ENCODE assay signal across 12 cellular contexts in the genomic region with DNA sequence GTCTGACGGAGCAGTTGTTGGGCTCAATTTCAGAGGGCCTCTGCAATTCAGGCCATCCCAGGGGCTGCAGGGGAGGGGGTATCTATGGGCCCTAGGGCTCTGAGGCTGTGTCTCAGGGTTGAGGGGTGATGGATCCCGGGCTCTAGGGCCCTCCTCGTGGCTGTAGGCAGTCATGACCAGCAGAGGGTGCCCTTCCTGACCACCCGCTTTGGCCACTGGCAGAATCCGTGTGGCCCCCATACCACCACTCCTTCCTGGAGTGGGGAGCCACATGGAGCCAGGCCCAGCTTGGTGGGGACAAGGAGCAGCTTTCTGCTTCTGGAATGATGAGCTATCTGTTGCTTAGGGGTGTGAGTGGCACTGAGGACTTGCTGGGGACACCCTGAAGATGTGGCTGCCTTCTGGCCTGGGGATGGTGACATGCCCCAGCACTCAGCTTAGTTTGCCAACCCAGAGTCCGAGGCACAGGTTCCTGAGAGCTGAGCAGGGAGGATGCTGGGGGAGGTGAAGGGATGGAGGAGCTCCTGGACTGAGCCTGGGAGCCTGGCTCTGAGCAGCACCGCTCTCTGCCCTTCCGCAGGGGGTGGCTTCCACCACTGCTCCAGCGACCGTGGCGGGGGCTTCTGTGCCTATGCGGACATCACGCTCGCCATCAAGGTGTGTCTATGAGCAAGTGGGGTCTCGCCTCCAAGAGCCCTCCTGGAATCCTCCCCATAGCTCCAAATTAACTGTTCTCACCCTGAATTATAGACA. TPM values are rescaled to one million over a fixed set of nuclear protein-coding genes. Genes with fewer than 3 reads are reported as not detected.
A peak's percentile ranks its signal among the peaks of the same experiment; 100 is the strongest.
DNase-seq lines count a peak whose midpoint lies in the region; ATAC-seq, FAIRE-seq and TF ChIP-seq lines count a peak whose summit lies in the region.
"Had no signal": no experiment of that assay in that cellular context is flagged by ENCODE, and none has a peak within 500 bp of the region (broad histone marks: within the 10 kb centered on the region; RNA-seq: fewer than 3 reads in every experiment).

No MANE protein-coding gene starts in this region.

- CTCF ChIA-PET in endothelial cell of umbilical vein (lab: Charles Lee) = interaction anchor here (0.8 to 10.7 kb wide), 4 partner anchors 14 to 158 kb away, joined by 3 to 746 read pairs (median 8); no protein-coding TSS in a partner anchor

- ATAC-seq in activated T-helper 17 cell treated with anti-CD3 and anti-CD28 coated beads, Interleukin-2, amount 50 U/mL, for 72 hours (replicated peaks) = no peak
- ATAC-seq in HG03196 (IDR thresholded peaks at IDR 0.05; ENCODE audit: unreplicated experiment) (no peak), HG02571 (IDR thresholded peaks at IDR 0.05; ENCODE audit: unreplicated experiment) (no peak)

- H3K9me3 ChIP-seq in endothelial cell of umbilical vein (replicated peaks; ENCODE audit: control insufficient read depth, insufficient read depth, low read length) = no peaks in the 10 kb centered on the region
- H3K9me3 ChIP-seq: BLaER1, ovary had no signal

- H3K27ac Mint-ChIP-seq in activated T-helper 17 cell treated with anti-CD3 and anti-CD28 coated beads, Interleukin-2, amount 50 U/mL, for 72 hours = no peak overlapping the region
- H3K27ac Mint-ChIP-seq: dendritic cell treated with granulocyte-macrophage colony-stimulating factor and Interleukin-4, amounts not matched to agents 40 ng/mL and 50 ng/mL, for 4 days had no signal

- H3K9ac ChIP-seq in endothelial cell of umbilical vein (replicated peaks; ENCODE audit: extremely low read depth, insufficient read depth, low read length) = no peak overlapping the region
- H3K9ac ChIP-seq: BLaER1 had no signal

- no peaks in the 10 kb centered on the region for H3K9me3 Mint-ChIP-seq in activated T-helper 17 cell treated with anti-CD3 and anti-CD28 coated beads, Interleukin-2, amount 50 U/mL, for 72 hours
- H3K9me3 Mint-ChIP-seq: dendritic cell treated with granulocyte-macrophage colony-stimulating factor and Interleukin-4, amounts not matched to agents 40 ng/mL and 50 ng/mL, for 4 days had no signal

- H3K4me3 ChIP-seq in endothelial cell of umbilical vein (replicated peaks in 1 of 3; ENCODE audit: insufficient read depth in 1 of 3, low read depth in 1 of 3, low read length in 3 of 3) = no peak overlapping the region
- H3K4me3 ChIP-seq: BLaER1, ovary, SK-N-MC had no signal

- H3K36me3 ChIP-seq in endothelial cell of umbilical vein (ENCODE audit: control insufficient read depth in 2 of 2, extremely low read depth in 1 of 2, insufficient read depth in 2 of 2, low read length in 2 of 2) = no peaks in the 10 kb centered on the region
- H3K36me3 ChIP-seq: BLaER1, ovary had no signal

- no peak for TF ChIP-seq POLR2A in endothelial cell of umbilical vein (IDR thresholded peaks at IDR 0.05; ENCODE audit: low read depth, low read length)

- H3K27me3 ChIP-seq in endothelial cell of umbilical vein (ENCODE audit: control insufficient read depth in 2 of 2, insufficient read depth in 2 of 2, low read length in 2 of 2) = no peaks in the 10 kb centered on the region
- H3K27me3 ChIP-seq: BLaER1, ovary had no signal

- peak; percentile 6 for DNase-seq in NCI-H510A treated with DMSO at 0.1 percent for 48 hours (lab: John Stamatoyannopoulos, UW)
- no peak for DNase-seq in NCI-H510A (lab: John Stamatoyannopoulos, UW)
- DNase-seq in endothelial cell of umbilical vein (ENCODE audit: low read depth, low spot score) = no peak
- peak; percentile 49 for DNase-seq in retina

- H2AFZ ChIP-seq in endothelial cell of umbilical vein (ENCODE audit: low read depth, low read length) = no peak overlapping the region

- no TSS peak for BruUV-seq in endothelial cell of umbilical vein (replicated peaks; lab: Mats Ljungman, UMichigan)

- TF ChIP-seq CTCF in LNCAP (IDR thresholded peaks at IDR 0.05) (peak; percentile 58), endothelial cell of umbilical vein (IDR thresholded peaks at IDR 0.05; ENCODE audit: extremely low read depth in 1 of 2, insufficient read depth in 1 of 2, low read depth in 1 of 2, low read length in 2 of 2) (peak; percentile 48 to 72)

- H3K27ac ChIP-seq in endothelial cell of umbilical vein (ENCODE audit: insufficient read depth, low read depth, low read length) = no peak overlapping the region
- H3K27ac ChIP-seq: BLaER1, ovary, SK-N-MC had no signal

- no peaks in the 10 kb centered on the region for H3K27me3 Mint-ChIP-seq in activated T-helper 17 cell treated with anti-CD3 and anti-CD28 coated beads, Interleukin-2, amount 50 U/mL, for 72 hours
- H3K27me3 Mint-ChIP-seq: dendritic cell treated with granulocyte-macrophage colony-stimulating factor and Interleukin-4, amounts not matched to agents 40 ng/mL and 50 ng/mL, for 4 days had no signal

- no peaks in the 10 kb centered on the region for H4K20me1 ChIP-seq in endothelial cell of umbilical vein (replicated peaks; ENCODE audit: control insufficient read depth, extremely low read depth, insufficient read depth, low read length)
- H4K20me1 ChIP-seq: BLaER1 had no signal

- H3K4me1 ChIP-seq in endothelial cell of umbilical vein (ENCODE audit: control insufficient read depth, extremely low read depth, insufficient read depth, low read length) = no peaks in the 10 kb centered on the region
- H3K4me1 ChIP-seq: BLaER1 had no signal

- POLR2A ChIA-PET in endothelial cell of umbilical vein (lab: Charles Lee) = no interaction called here

- H3K4me2 ChIP-seq in endothelial cell of umbilical vein (ENCODE audit: insufficient read depth, low read length) = no peak overlapping the region
- H3K4me2 ChIP-seq: BLaER1 had no signal

- no peaks in the 10 kb centered on the region for H3K4me1 Mint-ChIP-seq in activated T-helper 17 cell treated with anti-CD3 and anti-CD28 coated beads, Interleukin-2, amount 50 U/mL, for 72 hours

- dilution Hi-C loops in endothelial cell of umbilical vein (cut with MboI; ENCODE audit: extremely low pct_ligation_motif_present, low sequenced_read_pairs) = no loop called here

- no peaks in the 10 kb centered on the region for H3K36me3 Mint-ChIP-seq in activated T-helper 17 cell treated with anti-CD3 and anti-CD28 coated beads, Interleukin-2, amount 50 U/mL, for 72 hours (ENCODE audit: low read depth)

- intact Hi-C loops in endothelial cell of umbilical vein (cut with micrococcal nuclease) = loop anchor here (1.0 kb wide), 1 partner anchor 148 kb away; no protein-coding TSS in a partner anchor

- H3K4me3 Mint-ChIP-seq in activated T-helper 17 cell treated with anti-CD3 and anti-CD28 coated beads, Interleukin-2, amount 50 U/mL, for 72 hours = no peak overlapping the region
- H3K4me3 Mint-ChIP-seq: dendritic cell treated with granulocyte-macrophage colony-stimulating factor and Interleukin-4, amounts not matched to agents 40 ng/mL and 50 ng/mL, for 4 days had no signal

- FAIRE-seq in endothelial cell of umbilical vein (lab: Jason Lieb, UNC) = no peak

- H3K9me1 ChIP-seq in endothelial cell of umbilical vein (replicated peaks; ENCODE audit: control insufficient read depth, extremely low read depth, insufficient read depth, low read length) = no peaks in the 10 kb centered on the region

- H3K79me2 ChIP-seq in endothelial cell of umbilical vein (ENCODE audit: control insufficient read depth, insufficient read depth, low read length) = no peaks in the 10 kb centered on the region

TF ChIP-seq in endothelial cell of umbilical vein, 7 proteins besides CTCF, POLR2A, EP300 and RAD21:
- TF ChIP-seq FOS (IDR thresholded peaks at IDR 0.05; ENCODE audit: borderline replicate concordance, insufficient read depth, low read length) (no peak), EZH2 (IDR thresholded peaks at IDR 0.05; ENCODE audit: borderline replicate concordance, low read depth, low read length, severe bottlenecking) (no peak), GATA2 (IDR thresholded peaks at IDR 0.05; ENCODE audit: insufficient read depth, insufficient read length, low read depth, low read length) (no peak), MYC (IDR thresholded peaks at IDR 0.05; ENCODE audit: low read depth, low read length) (no peak), JUN (IDR thresholded peaks at IDR 0.05; ENCODE audit: borderline replicate concordance, insufficient read depth, insufficient read length, low read depth) (no peak), POLR2AphosphoS5 (IDR thresholded peaks at IDR 0.05; ENCODE audit: insufficient read depth, low read depth, low read length) (no peak)
- TF ChIP-seq, protein P1, sequence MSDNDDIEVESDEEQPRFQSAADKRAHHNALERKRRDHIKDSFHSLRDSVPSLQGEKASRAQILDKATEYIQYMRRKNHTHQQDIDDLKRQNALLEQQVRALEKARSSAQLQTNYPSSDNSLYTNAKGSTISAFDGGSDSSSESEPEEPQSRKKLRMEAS (IDR thresholded peaks at IDR 0.05; ENCODE audit: insufficient read depth, insufficient read length) = no peak

RNA-seq across cellular contexts. Expression of a gene that starts 20.2 kb away (rescaled TPM):
- total RNA-seq in endothelial cell of umbilical vein = 8.3 and 8.8 TPM in 2 replicates
- 6.8 and 8.3 TPM in 2 replicates for polyA plus RNA-seq in endothelial cell of umbilical vein
- 5.5 and 7.0 TPM in 2 replicates for polyA plus RNA-seq in endothelial cell of umbilical vein (2011; cell fraction: cytosol; rRNA removed)
- polyA plus RNA-seq in endothelial cell of umbilical vein (2011; cell fraction: nucleus; rRNA removed) = 5.2 and 5.7 TPM in 2 replicates
- 6.2 and 9.8 TPM in 2 replicates for polyA plus RNA-seq in endothelial cell of umbilical vein (2012)
- 5.0 and 12.6 TPM in 2 replicates for polyA minus RNA-seq in endothelial cell of umbilical vein
- polyA minus RNA-seq in endothelial cell of umbilical vein (2011; cell fraction: cytosol; rRNA and poly(A)+ RNA removed) = 7.5 TPM
- 3.5 and 3.8 TPM in 2 replicates for polyA minus RNA-seq in endothelial cell of umbilical vein (2011; cell fraction: nucleus; rRNA and poly(A)+ RNA removed)
- 1 to 10 TPM; 3.6 to 5.4 TPM for total RNA-seq in activated T-helper 17 cell treated with anti-CD3 and anti-CD28 coated beads, Interleukin-2, amount 50 U/mL, for 72 hours

RNA-seq across cellular contexts. Expression of a gene that starts 48.6 kb away (rescaled TPM):
- total RNA-seq in endothelial cell of umbilical vein = 0.07 and 1.4 TPM in 2 replicates
- polyA plus RNA-seq in endothelial cell of umbilical vein = 1.9 and 2.3 TPM in 2 replicates
- 0.65 and 1.4 TPM in 2 replicates for polyA plus RNA-seq in endothelial cell of umbilical vein (2011; cell fraction: cytosol; rRNA removed)
- 0.61 and 1.0 TPM in 2 replicates for polyA plus RNA-seq in endothelial cell of umbilical vein (2011; cell fraction: nucleus; rRNA removed)
- polyA plus RNA-seq in endothelial cell of umbilical vein (2012) = 0.23 and 0.85 TPM in 2 replicates
- 0.68 and 0.91 TPM in 2 replicates for polyA minus RNA-seq in endothelial cell of umbilical vein
- polyA minus RNA-seq in endothelial cell of umbilical vein (2011; cell fraction: cytosol; rRNA and poly(A)+ RNA removed) = not detected
- polyA minus RNA-seq in endothelial cell of umbilical vein (2011; cell fraction: nucleus; rRNA and poly(A)+ RNA removed) = 0.14 and 0.67 TPM in 2 replicates
- under 1 TPM in 1 of 2 donors, not detected in 1; 0.19 TPM for total RNA-seq in activated T-helper 17 cell treated with anti-CD3 and anti-CD28 coated beads, Interleukin-2, amount 50 U/mL, for 72 hours

Comparison
In these comparisons a context has a peak if more than half of its experiments do, and no peak if none do; other contexts are left out.
1. DNase-seq: peak in NCI-H510A treated with DMSO at 0.1 percent for 48 hours (single experiment) and retina (single experiment); none in NCI-H510A (single experiment) and endothelial cell of umbilical vein (single experiment).